ENCODE assay signal across 8 cellular contexts in genomic region chr2:8543412-8544167, GRCh38.
DNase-seq lines count a peak whose midpoint lies in the region; ATAC-seq and TF ChIP-seq lines count a peak whose summit lies in the region.

No MANE protein-coding gene starts in this region.

- H3K4me1 ChIP-seq in skeletal muscle tissue (ENCODE audit: control insufficient read depth in 3 of 3, insufficient read depth in 3 of 3, low read length in 3 of 3) (peaks cover 15 to 23% (median 17%) of the 10 kb centered on the region in 3 donors), PC-9 (replicated peaks; ENCODE audit: insufficient read depth) (peaks cover 9% of the 10 kb centered on the region; the same call in 1 of the 2 replicates)

- H3K4me3 ChIP-seq in NB4 (ENCODE audit: low read depth, low read length) (no peak overlapping the region), fibroblast of villous mesenchyme (ENCODE audit: low read depth, low read length) (no peak overlapping the region), skeletal muscle tissue (ENCODE audit: low read length in 3 of 3) (no peak overlapping the region), PC-9 (no peak overlapping the region)

- H3K9me3 ChIP-seq in skeletal muscle tissue (ENCODE audit: control insufficient read depth in 3 of 3, low read length in 3 of 3), result no peaks in the 10 kb centered on the region
- H3K9me3 ChIP-seq in PC-9 (ENCODE audit: insufficient read depth, low read depth), result no peaks in the 10 kb centered on the region

- H3K27ac Mint-ChIP-seq in glutamatergic neuron (ENCODE audit: unreplicated experiment), result no peak overlapping the region

- H3K27ac ChIP-seq in skeletal muscle tissue (ENCODE audit: low read depth, low read length) (peak overlapping the region; percentile 65), PC-9 (no peak overlapping the region)

- H3F3A ChIP-seq in PC-9 (ENCODE audit: insufficient read depth, low read depth), result no peaks in the 10 kb centered on the region

- no peaks in the 10 kb centered on the region for H3K9me2 ChIP-seq in PC-9 (ENCODE audit: insufficient read depth)

- H3K36me3 ChIP-seq in skeletal muscle tissue (ENCODE audit: control insufficient read depth in 3 of 3, insufficient read depth in 3 of 3, low read length in 3 of 3), result no peaks in the 10 kb centered on the region
- no peaks in the 10 kb centered on the region for H3K36me3 ChIP-seq in PC-9 (ENCODE audit: low read depth)

- no peak overlapping the region for H3K4me3 Mint-ChIP-seq in glutamatergic neuron (ENCODE audit: unreplicated experiment)

- H3K36me3 Mint-ChIP-seq in glutamatergic neuron (ENCODE audit: unreplicated experiment), result no peaks in the 10 kb centered on the region

- peak overlapping the region in 2 of 3 donors; percentile 23 to 62 for H3K9ac ChIP-seq in skeletal muscle tissue (ENCODE audit: low read depth in 1 of 3, low read length in 3 of 3)

- peak; percentile 76 for ATAC-seq in GM18511 (IDR thresholded peaks at IDR 0.05; ENCODE audit: unreplicated experiment)
- peak; percentile 70 for ATAC-seq in HG02588 (IDR thresholded peaks at IDR 0.05; ENCODE audit: unreplicated experiment)

- H3K4me1 Mint-ChIP-seq in glutamatergic neuron (ENCODE audit: low read depth, unreplicated experiment), result peaks cover 11% of the 10 kb centered on the region

- CTCF ChIA-PET in PC-9 (lab: Charles Lee), result no interaction called here

- POLR2A ChIA-PET in PC-9 (lab: Charles Lee; ENCODE audit: unreplicated experiment), result no interaction called here

- no peak for TF ChIP-seq POLR2A in NB4 (IDR thresholded peaks at IDR 0.05; ENCODE audit: extremely low read depth, insufficient read length)

- TF ChIP-seq CTCF in NB4 (IDR thresholded peaks at IDR 0.05; ENCODE audit: low read depth, low read length) (no peak), fibroblast of villous mesenchyme (IDR thresholded peaks at IDR 0.05; ENCODE audit: insufficient read depth, low read depth, low read length) (no peak), PC-9 (conservative IDR thresholded peaks at IDR 0.05) (no peak), glutamatergic neuron (IDR thresholded peaks at IDR 0.05; ENCODE audit: partially characterized antibody, unreplicated experiment) (no peak)

- no peaks in the 10 kb centered on the region for H4K20me1 ChIP-seq in PC-9 (ENCODE audit: insufficient read depth)

- H3K9me3 Mint-ChIP-seq in glutamatergic neuron (ENCODE audit: unreplicated experiment), result peaks cover 7% of the 10 kb centered on the region

- intact Hi-C loops in PC-9 (cut with micrococcal nuclease; ENCODE audit: unreplicated experiment), result no loop called here

- H3K4me2 ChIP-seq in PC-9, result no peak overlapping the region

- no peaks in the 10 kb centered on the region for H3K79me2 ChIP-seq in PC-9 (ENCODE audit: low read depth)

- H2AFZ ChIP-seq in PC-9, result no peak overlapping the region

- BruUV-seq in PC-9 (replicated peaks; lab: Mats Ljungman, UMichigan), result no TSS peak

- peaks cover 13% of the 10 kb centered on the region for H3K27me3 Mint-ChIP-seq in glutamatergic neuron (ENCODE audit: unreplicated experiment)

- DNase-seq in NB4 (ENCODE audit: low read depth) (peak; percentile 99), fibroblast of villous mesenchyme (ENCODE audit: low read depth) (peak; percentile 80), PC-9 (no peak), glutamatergic neuron (no peak)
- peak; percentile 87 for DNase-seq in activated CD8-positive, alpha-beta memory T cell treated with anti-CD3 and anti-CD28 coated beads for 24 hours

- H3K27me3 ChIP-seq in skeletal muscle tissue (ENCODE audit: control insufficient read depth in 3 of 3, insufficient read depth in 3 of 3, low read length in 3 of 3), result peaks cover 0 to 3% (median 0%) of the 10 kb centered on the region in 3 donors
- peaks cover 90% of the 10 kb centered on the region for H3K27me3 ChIP-seq in PC-9 (ENCODE audit: insufficient read depth, low read depth)

Comparison
In these comparisons a context has a peak if more than half of its experiments do, and no peak if none do; other contexts are left out.
1. DNase-seq: peak in NB4 (single experiment), activated CD8-positive, alpha-beta memory T cell treated with anti-CD3 and anti-CD28 coated beads for 24 hours (single experiment) and fibroblast of villous mesenchyme (single experiment); none in PC-9 (0 of 2) and glutamatergic neuron (single experiment).